In genomic region chr17:74114881-74115470, GRCh38 we compare ENCODE assay signal across 22 cellular contexts.
"Had no signal": no experiment of that assay in that cellular context is flagged by ENCODE, and none has a peak within 500 bp of the region (broad histone marks: within the 10 kb centered on the region; RNA-seq: fewer than 3 reads in every experiment).

No MANE protein-coding gene starts in this region.

- H3K36me3 Mint-ChIP-seq: IgD-negative memory B cell had no signal

- H3K4me3 Mint-ChIP-seq: IgD-negative memory B cell had no signal

- H3K27ac ChIP-seq: KMS-11, RWPE1, SJCRH30 had no signal

- DNase-seq: Kasumi-1, MM.1S, NCI-H1092 treated with DMSO at 0.1 percent for 48 hours, NCI-H1436, NCI-H187, NCI-H2029, NCI-H2081 treated with DMSO at 0.1 percent for 48 hours, NCI-H2171, NCI-H226, NCI-H446, NCI-H510A, NCI-H774, PC-3, SHP77 treated with DMSO at 0.1 percent for 48 hours, SJCRH30 had no signal

- H3K27ac Mint-ChIP-seq: IgD-negative memory B cell had no signal

- H3K9me3 ChIP-seq: SJCRH30 had no signal

- H3K4me1 ChIP-seq: SJCRH30 had no signal

- ATAC-seq: HepG2, K562, Panc1, PC-3, SK-N-SH treated with all-trans-retinoic acid at 6 μM for 48 hours had no signal

- H3K4me3 ChIP-seq: K562, SJCRH30 had no signal

- H3K4me1 Mint-ChIP-seq: IgD-negative memory B cell had no signal

- H3K9me3 Mint-ChIP-seq: IgD-negative memory B cell had no signal

- H3K4me2 ChIP-seq: KMS-11 had no signal

- H3K36me3 ChIP-seq: SJCRH30 had no signal

- H3K9ac ChIP-seq: KMS-11 had no signal
